ENCODE assay signal across 9 cellular contexts in the genomic region with DNA sequence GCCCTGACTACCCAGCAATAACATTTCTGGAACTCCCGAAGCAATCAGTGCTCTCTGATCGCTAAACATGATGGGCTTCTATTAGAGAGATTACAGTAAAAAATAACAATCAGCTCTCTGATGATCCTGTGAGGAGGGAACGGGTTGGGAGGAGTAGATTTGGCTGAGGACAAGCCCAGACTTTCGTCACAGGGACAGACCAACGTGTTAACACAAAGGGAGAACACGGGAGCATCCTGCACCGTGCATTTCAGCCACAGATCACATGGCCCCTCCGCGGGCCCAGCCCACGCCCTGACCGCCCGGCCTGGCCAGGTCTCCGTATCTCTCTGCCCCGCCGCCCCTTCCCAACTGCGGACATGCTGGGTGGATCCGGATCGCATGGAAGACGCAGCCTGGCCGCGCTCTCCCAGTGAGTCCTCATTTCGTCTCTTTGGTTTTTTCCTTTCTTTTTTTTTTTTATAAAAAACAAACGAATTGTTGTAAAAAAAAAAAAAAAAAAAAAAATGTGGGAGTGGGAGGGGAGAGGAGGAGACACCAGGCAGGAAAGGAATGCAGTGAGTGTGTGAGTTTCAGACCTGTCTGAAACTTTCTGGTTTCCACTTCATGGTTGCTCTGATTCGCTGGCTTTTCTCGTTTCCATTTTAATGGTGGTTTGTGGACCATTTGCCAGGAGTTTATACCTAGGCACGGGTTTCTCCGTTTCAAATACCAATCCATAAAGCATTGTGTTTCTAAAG.
DNase-seq lines count a peak whose midpoint lies in the region; ATAC-seq, FAIRE-seq and TF ChIP-seq lines count a peak whose summit lies in the region.
"Had no signal": no experiment of that assay in that cellular context is flagged by ENCODE, and none has a peak within 500 bp of the region (broad histone marks: within the 10 kb centered on the region; RNA-seq: fewer than 3 reads in every experiment).

No MANE protein-coding gene starts in this region.

- TF ChIP-seq POLR2A in lower leg skin (IDR thresholded peaks at IDR 0.05) (no peak), testis (IDR thresholded peaks at IDR 0.05) (no peak)

- H3K9me3 ChIP-seq in endodermal cell (ENCODE audit: control insufficient read depth, low read length), result peaks cover 25% of the 10 kb centered on the region
- H3K9me3 ChIP-seq in testis, result no peaks in the 10 kb centered on the region

- H3K27ac ChIP-seq in endodermal cell (ENCODE audit: low read depth, low read length) (peak overlapping the region; percentile 73), testis (peak overlapping the region; percentile 84 to 91)

- TF ChIP-seq CTCF in endodermal cell (conservative IDR thresholded peaks at IDR 0.05) (no peak), lower leg skin (IDR thresholded peaks at IDR 0.05) (no peak), testis (IDR thresholded peaks at IDR 0.05) (no peak), CD14-positive monocyte (IDR thresholded peaks at IDR 0.05) (no peak)

- peaks cover 17% of the 10 kb centered on the region for H3K36me3 ChIP-seq in endodermal cell (ENCODE audit: control insufficient read depth, insufficient read depth, low read length)
- no peaks in the 10 kb centered on the region for H3K36me3 ChIP-seq in testis (ENCODE audit: low read depth, missing control alignments)

- H3K27me3 ChIP-seq in endodermal cell (ENCODE audit: control insufficient read depth, insufficient read depth, low read length, poor library complexity, severe bottlenecking), result no peaks in the 10 kb centered on the region
- H3K27me3 ChIP-seq in testis, result no peaks in the 10 kb centered on the region

- H3K27me3 Mint-ChIP-seq in endodermal cell (ENCODE audit: insufficient read depth) (no peaks in the 10 kb centered on the region), CD14-positive monocyte (ENCODE audit: low read depth in 3 of 3) (peaks cover 16 to 24% (median 19%) of the 10 kb centered on the region in 3 donors)

- H3K9ac ChIP-seq in endodermal cell (ENCODE audit: extremely low read depth, low read length, poor library complexity, severe bottlenecking), result peak overlapping the region; percentile 62

- H3K4me3 Mint-ChIP-seq in endodermal cell, result peak overlapping the region; percentile 76
- peak overlapping the region in 1 of 2 donors; percentile 77 for H3K4me3 Mint-ChIP-seq in CD14-positive monocyte
- H3K4me3 Mint-ChIP-seq: CD4-positive, CD25-positive, alpha-beta regulatory T cell had no signal

- intact Hi-C loops in lower leg skin (cut with DNase I; ENCODE audit: low total_unique reads) (no loop called here), testis (cut with DNase I; ENCODE audit: low total_unique reads) (no loop called here), CD14-positive monocyte (cut with micrococcal nuclease) (no loop called here)

- H3K4me1 Mint-ChIP-seq in endodermal cell (peaks cover 45% of the 10 kb centered on the region), CD14-positive monocyte (peaks cover 8% of the 10 kb centered on the region)

- H3K9me3 Mint-ChIP-seq in endodermal cell (peaks cover 18% of the 10 kb centered on the region), CD14-positive monocyte (peaks cover 5 to 17% (median 10%) of the 10 kb centered on the region in 7 donors)

- H3K4me1 ChIP-seq in endodermal cell (ENCODE audit: control insufficient read depth, insufficient read depth, low read length) (peaks cover 6% of the 10 kb centered on the region), testis (peaks cover 15% of the 10 kb centered on the region)

- H3K4me3 ChIP-seq in endodermal cell (ENCODE audit: low read length), result peak overlapping the region; percentile 80
- H3K4me3 ChIP-seq in lower leg skin (ENCODE audit: low read depth, poor library complexity, severe bottlenecking), result peak overlapping the region; percentile 16
- H3K4me3 ChIP-seq in testis, result peak overlapping the region; percentile 55 to 64

- peak overlapping the region; percentile 95 for H3K27ac Mint-ChIP-seq in endodermal cell
- no peak overlapping the region for H3K27ac Mint-ChIP-seq in CD14-positive monocyte
- H3K27ac Mint-ChIP-seq: CD4-positive, CD25-positive, alpha-beta regulatory T cell had no signal

- ATAC-seq in GM18861 (IDR thresholded peaks at IDR 0.05; ENCODE audit: unreplicated experiment), result no peak

- 8 to 19% methylated on average over 6 to 27 of the region's 27 CpGs for WGBS in endodermal cell (ENCODE audit: insufficient coverage in 1 of 2, insufficient read length in 1 of 2), 2 experiments
- 9 to 15% methylated on average over 27 of the region's 27 CpGs for WGBS in lower leg skin, 2 donors
- 1 to 2% methylated on average over 27 of the region's 27 CpGs for WGBS in testis, 2 donors

- peaks cover 24% of the 10 kb centered on the region for H3K36me3 Mint-ChIP-seq in endodermal cell (ENCODE audit: low read depth)
- no peaks in the 10 kb centered on the region for H3K36me3 Mint-ChIP-seq in CD14-positive monocyte
- H3K36me3 Mint-ChIP-seq: CD4-positive, CD25-positive, alpha-beta regulatory T cell had no signal

- FAIRE-seq in RCC 7860 (lab: Jason Lieb, UNC), result peak; percentile 81

- DNase-seq in NCI-H1092 treated with DMSO at 0.1 percent for 48 hours (lab: John Stamatoyannopoulos, UW) (peak; percentile 26), NCI-H1092 (lab: John Stamatoyannopoulos, UW) (no peak), RCC 7860 (ENCODE audit: low spot score) (peak; percentile 86), endodermal cell (peak; percentile 90), lower leg skin (ENCODE audit: low spot score in 2 of 2) (peak; percentile 89 to 95), testis (peak; percentile 96), CD14-positive monocyte (ENCODE audit: low spot score) (no peak)
- DNase-seq: CD4-positive, CD25-positive, alpha-beta regulatory T cell had no signal

Comparison
In these comparisons a context has a peak if more than half of its experiments do, and no peak if none do; other contexts are left out.
1. DNase-seq: peak in NCI-H1092 treated with DMSO at 0.1 percent for 48 hours (single experiment), RCC 7860 (single experiment), endodermal cell (single experiment), lower leg skin (2 of 2) and testis (single experiment); none in NCI-H1092 (single experiment) and CD14-positive monocyte (single experiment).
2. H3K4me3 ChIP-seq: peak in every context shown above with its lines; median percentile 80 in endodermal cell; 60 in testis; 16 in lower leg skin.